ENCODE assay signal across 8 cellular contexts in the genomic region with DNA sequence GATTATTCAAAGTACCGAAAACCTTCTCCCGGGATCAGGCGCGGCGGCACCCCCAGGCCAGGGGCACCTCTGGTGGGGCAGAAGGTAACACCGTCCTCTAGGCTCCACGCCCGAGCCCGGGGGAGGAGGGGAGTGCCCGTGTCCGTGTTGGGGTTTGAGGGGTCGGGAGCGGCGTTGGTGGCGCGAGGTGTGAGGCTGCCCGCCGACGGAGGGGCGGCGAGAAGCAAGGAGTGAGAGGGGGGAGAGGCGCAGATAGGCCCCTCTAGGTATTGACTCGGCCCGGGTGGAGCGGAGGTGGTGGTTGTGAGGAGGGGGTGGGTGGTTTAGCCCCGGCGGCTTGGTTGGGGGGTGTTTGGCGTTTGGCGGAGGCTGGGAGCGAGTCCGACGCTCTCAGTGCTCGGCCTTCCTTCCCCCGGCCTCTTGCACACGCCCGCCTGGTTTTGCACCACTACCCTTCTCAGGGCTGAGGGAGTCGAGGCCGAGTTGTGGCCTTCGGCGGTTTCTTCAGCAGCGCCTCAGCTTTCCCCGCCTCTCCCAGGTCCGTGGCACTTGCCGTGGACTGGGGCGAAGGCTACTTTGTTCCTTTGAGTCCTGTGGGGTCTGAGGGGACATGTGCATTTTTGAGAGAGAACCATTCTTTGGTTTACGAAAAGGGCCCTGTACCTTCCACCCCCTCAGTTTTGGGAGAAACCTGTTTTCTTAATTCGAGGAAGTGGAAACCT. TPM values are rescaled to one million over a fixed set of nuclear protein-coding genes. Genes with fewer than 3 reads are reported as not detected.
DNase-seq lines count a peak whose midpoint lies in the region; ATAC-seq, FAIRE-seq and TF ChIP-seq lines count a peak whose summit lies in the region.

No MANE protein-coding gene starts in this region.

- H4K20me1 ChIP-seq in PC-9 (ENCODE audit: insufficient read depth) (peaks cover 41% of the 10 kb centered on the region), GM12878 (ENCODE audit: control insufficient read depth, insufficient read depth) (no peaks in the 10 kb centered on the region; the same call in none of the 2 replicates)

- H3K4me2 ChIP-seq in PC-9 (peak overlapping the region; percentile 91), GM12878 (ENCODE audit: control insufficient read depth, insufficient read depth) (peak overlapping the region; percentile 77), skeletal muscle satellite cell (ENCODE audit: low read length) (peak overlapping the region; percentile 95)

- H3F3A ChIP-seq in PC-9 (ENCODE audit: insufficient read depth, low read depth), result peaks cover 40% of the 10 kb centered on the region

- no peak for TF ChIP-seq RAD21 in GM12878 (IDR thresholded peaks at IDR 0.05; ENCODE audit: insufficient read depth, low read depth, low read length)

- peak; percentile 86 for TF ChIP-seq POLR2A in GM12878 (IDR thresholded peaks at IDR 0.05; ENCODE audit: low read depth, low read length)

- POLR2A ChIA-PET in HEK293 (lab: Yijun Ruan, JAX), result interaction anchor here (0.7 to 1.5 kb wide), 9 partner anchors 14 to 326 kb away, joined by 3 to 25 read pairs (median 3); partner anchors contain the start of gene SETD9
- POLR2A ChIA-PET in PC-9 (lab: Charles Lee; ENCODE audit: unreplicated experiment), result interaction anchor here (0.6 to 0.9 kb wide), 6 partner anchors 29 to 727 kb away, joined by 3 to 21 read pairs (median 4); no protein-coding TSS in a partner anchor
- POLR2A ChIA-PET in GM12878 (lab: Charles Lee), result interaction anchor here (0.9 to 1.8 kb wide), 6 partner anchors 8 to 266 kb away, joined by 3 to 11 read pairs (median 4); partner anchors contain the start of gene SETD9

- H3K9me3 ChIP-seq in HEK293 (ENCODE audit: control insufficient read depth, insufficient read depth, low read depth, low read length), result no peaks in the 10 kb centered on the region
- H3K9me3 ChIP-seq in PC-9 (ENCODE audit: insufficient read depth, low read depth), result no peaks in the 10 kb centered on the region
- no peaks in the 10 kb centered on the region for H3K9me3 ChIP-seq in GM12878 (replicated peaks; ENCODE audit: control insufficient read depth, insufficient read depth, low read length)
- no peaks in the 10 kb centered on the region for H3K9me3 ChIP-seq in iPS-20b (ENCODE audit: insufficient read depth, low read depth, low read length)
- no peaks in the 10 kb centered on the region for H3K9me3 ChIP-seq in skeletal muscle satellite cell (replicated peaks; ENCODE audit: low read length)

- BruUV-seq in PC-9 (replicated peaks; lab: Mats Ljungman, UMichigan) (TSS peak; percentile 34), GM12878 (replicated peaks; lab: Mats Ljungman, UMichigan) (no TSS peak)

- 1% methylated on average over 40 of the region's 47 CpGs for WGBS in GM12878 (ENCODE audit: insufficient coverage, insufficient replicate concordance, low lambda C conversion rate, missing lambda C conversion rate)

- ATAC-seq in GM12878 (peak; percentile 16), GM19463 (IDR thresholded peaks at IDR 0.05; ENCODE audit: unreplicated experiment) (no peak)

- DNase-seq in DMS 273 (lab: John Stamatoyannopoulos, UW; ENCODE audit: unreplicated experiment), result peak; percentile 83
- DNase-seq in DMS 273 treated with DMSO at 0.1 percent for 48 hours (lab: John Stamatoyannopoulos, UW), result no peak
- peak; percentile 20 to 46 for DNase-seq in PC-9
- DNase-seq in GM12878 (ENCODE audit: low read depth, low spot score), result no peak

- RAD21 ChIA-PET in GM12878 (lab: Charles Lee; ENCODE audit: unreplicated experiment), result interaction anchor here (0.7 to 1.9 kb wide), 6 partner anchors 14 to 1672 kb away, joined by 4 to 20 read pairs (median 6); partner anchors contain the start of gene SETD9

- in situ Hi-C loops in GM12878 (cut with MboI), result loop anchor here (10.0 kb wide), 1 partner anchor 1179 kb away; the partner anchor contains the start of gene IL6ST

- H3K79me2 ChIP-seq in PC-9 (ENCODE audit: low read depth) (peaks cover 54% of the 10 kb centered on the region), GM12878 (ENCODE audit: control insufficient read depth, insufficient read depth, low read length) (peaks cover 58% of the 10 kb centered on the region)

- SMC1A ChIA-PET in GM12878 (lab: Charles Lee; ENCODE audit: uncharacterized antibody, unreplicated experiment), result interaction anchor here (1.5 kb wide), 1 partner anchor 45 kb away, joined by 4 read pairs; no protein-coding TSS in a partner anchor

- H2AFZ ChIP-seq in PC-9 (peak overlapping the region; percentile 65), GM12878 (ENCODE audit: control insufficient read depth, low read depth, low read length) (peak overlapping the region; percentile 80)

- H3K9ac ChIP-seq in GM12878 (ENCODE audit: control insufficient read depth, insufficient read depth, low read length), result peak overlapping the region; percentile 99
- peak overlapping the region; percentile 99 for H3K9ac ChIP-seq in iPS-20b (ENCODE audit: low read depth, low read length)
- H3K9ac ChIP-seq in skeletal muscle satellite cell (ENCODE audit: low read depth, low read length), result peak overlapping the region; percentile 98

- TF ChIP-seq EP300 in GM12878 (IDR thresholded peaks at IDR 0.05; ENCODE audit: borderline replicate concordance in 1 of 2, control insufficient read depth in 1 of 2, low read depth in 2 of 2, low read length in 2 of 2), result no peak

- H3K27me3 ChIP-seq in PC-9 (ENCODE audit: insufficient read depth, low read depth) (no peaks in the 10 kb centered on the region), GM12878 (replicated peaks in 1 of 2; ENCODE audit: control insufficient read depth in 2 of 2, insufficient read depth in 2 of 2, low read length in 1 of 2) (no peaks in the 10 kb centered on the region), iPS-20b (ENCODE audit: insufficient read depth, low read length) (no peaks in the 10 kb centered on the region), skeletal muscle satellite cell (ENCODE audit: control insufficient read depth, insufficient read depth, low read length) (no peaks in the 10 kb centered on the region)

- no peaks in the 10 kb centered on the region for H3K9me2 ChIP-seq in PC-9 (ENCODE audit: insufficient read depth)

- H3K4me1 ChIP-seq in HEK293 (ENCODE audit: control insufficient read depth, insufficient read depth, low read length), result peaks cover 1% of the 10 kb centered on the region; the same call in 1 of the 2 replicates
- H3K4me1 ChIP-seq in PC-9 (replicated peaks; ENCODE audit: insufficient read depth), result peaks cover 40% of the 10 kb centered on the region
- no peaks in the 10 kb centered on the region for H3K4me1 ChIP-seq in GM12878 (ENCODE audit: control insufficient read depth, insufficient read depth, low read length)
- H3K4me1 ChIP-seq in iPS-20b (ENCODE audit: insufficient read depth, low read length), result peaks cover 5% of the 10 kb centered on the region; the same call in 1 of the 2 replicates
- H3K4me1 ChIP-seq in skeletal muscle satellite cell (ENCODE audit: control insufficient read depth, insufficient read depth, low read length), result peaks cover 32% of the 10 kb centered on the region

- FAIRE-seq in GM12878 (lab: Jason Lieb, UNC), result no peak

- CTCF ChIA-PET in HEK293 (lab: Yijun Ruan, JAX), result no interaction called here
- CTCF ChIA-PET in PC-9 (lab: Charles Lee), result interaction anchor here (0.6 kb wide), 2 partner anchors 44 to 264 kb away, joined by 4 to 12 read pairs; no protein-coding TSS in a partner anchor
- CTCF ChIA-PET in GM12878 (lab: Yijun Ruan, JAX), result no interaction called here

- peaks cover 3 to 28% of the 10 kb centered on the region in 2 experiments; a peak in 2 of 3 replicates for H3K36me3 ChIP-seq in HEK293 (ENCODE audit: control insufficient read depth in 2 of 2, insufficient read depth in 1 of 2, low read length in 2 of 2)
- H3K36me3 ChIP-seq in PC-9 (ENCODE audit: low read depth), result peaks cover 31% of the 10 kb centered on the region
- H3K36me3 ChIP-seq in GM12878 (ENCODE audit: control insufficient read depth in 2 of 2, insufficient read depth in 2 of 2, low read length in 1 of 2), result no peaks in the 10 kb centered on the region; a peak in 1 of 4 replicates
- H3K36me3 ChIP-seq in iPS-20b (ENCODE audit: insufficient read depth, low read depth, low read length), result peaks cover 36% of the 10 kb centered on the region
- H3K36me3 ChIP-seq in skeletal muscle satellite cell (ENCODE audit: insufficient read depth, low read length), result peaks cover 7% of the 10 kb centered on the region

- H3K27ac ChIP-seq in HEK293 (ENCODE audit: extremely low read depth, low read depth, low read length) (peak overlapping the region; percentile 100), PC-9 (peak overlapping the region; percentile 98), GM12878 (ENCODE audit: control insufficient read depth, insufficient read depth) (peak overlapping the region; percentile 99), iPS-20b (ENCODE audit: low read length) (peak overlapping the region; percentile 100)

- TF ChIP-seq CTCF in HEK293 (tag by site-specific recombination; IDR thresholded peaks at IDR 0.05) (no peak), PC-9 (conservative IDR thresholded peaks at IDR 0.05) (no peak), GM12878 (IDR thresholded peaks at IDR 0.05 in 2 of 3, conservative IDR thresholded peaks at IDR 0.05 in 1 of 3; ENCODE audit: control insufficient read depth in 2 of 3, extremely low read depth in 1 of 3, insufficient read depth in 1 of 3, low read depth in 3 of 3, low read length in 3 of 3) (no peak)

- peak overlapping the region; percentile 95 for H3K4me3 ChIP-seq in HEK293 (ENCODE audit: low read depth, low read length)
- H3K4me3 ChIP-seq in PC-9, result peak overlapping the region; percentile 76
- peak overlapping the region; percentile 87 for H3K4me3 ChIP-seq in GM12878
- peak overlapping the region; percentile 95 for H3K4me3 ChIP-seq in iPS-20b (ENCODE audit: low read length)
- peak overlapping the region; percentile 87 for H3K4me3 ChIP-seq in skeletal muscle satellite cell (ENCODE audit: low read length)

- intact Hi-C loops in PC-9 (cut with micrococcal nuclease; ENCODE audit: unreplicated experiment) (no loop called here), GM12878 (cut with micrococcal nuclease; ENCODE audit: unreplicated experiment) (no loop called here)

RNA-seq across cellular contexts. Expression of gene GPBP1, which starts 0.4 kb away (rescaled TPM):
- total RNA-seq in PC-9 (2021), result 62.4 and 75.0 TPM in 2 replicates
- 245 and 259 TPM in 2 replicates for total RNA-seq in GM12878 (2013; cell fraction: nucleolus; rRNA removed)
- 47.0 and 61.9 TPM in 2 replicates for total RNA-seq in GM12878 (2014; rRNA removed)
- 79.3 and 80.8 TPM in 2 replicates for total RNA-seq in GM12878 (2014; rRNA removed; fragmentation: Illumina TruSeq; extraction: Trizol)
- total RNA-seq in GM12878 (2021), result 52.3 and 52.7 TPM in 2 replicates
- 26.9 TPM for polyA plus RNA-seq in GM12878 (2011; ENCODE audit: low read depth)
- 96.2 and 163 TPM in 2 replicates for polyA plus RNA-seq in GM12878 (2011; rRNA removed)
- 21.1 and 24.1 TPM in 2 replicates for polyA plus RNA-seq in GM12878 (2011; cell fraction: cytosol; rRNA removed)
- 47.4 and 47.9 TPM in 2 replicates for polyA plus RNA-seq in GM12878 (2011; cell fraction: nucleus; rRNA removed)
- polyA plus RNA-seq in GM12878 (2012), result 44.8 and 50.5 TPM in 2 replicates
- 64.6 and 82.2 TPM in 2 replicates for polyA plus RNA-seq in GM12878 (2014; fragmentation: Illumina TruSeq; extraction: Trizol)
- 10 to 100 TPM; 27.0 to 32.5 TPM for polyA plus RNA-seq in GM12878 (2014; fragmentation: Nextera tagmentation; extraction: Ambion mirVana)
- polyA plus RNA-seq in GM12878 (2014; rRNA removed), result 35.2 and 41.9 TPM in 2 replicates
- polyA plus RNA-seq in GM12878 (2016; fragmentation: Nextera tagmentation; extraction: Ambion mirVana), result 10 to 100 TPM; 58.4 to 65.8 TPM
- polyA minus RNA-seq in GM12878 (2011; rRNA and poly(A)+ RNA removed), result 36.5 and 47.3 TPM in 2 replicates
- polyA minus RNA-seq in GM12878 (2011; cell fraction: cytosol; rRNA and poly(A)+ RNA removed), result 23.4 and 33.1 TPM in 2 replicates
- polyA minus RNA-seq in GM12878 (2011; cell fraction: nucleus; rRNA and poly(A)+ RNA removed), result 27.8 and 40.3 TPM in 2 replicates
- 38.2 and 39.3 TPM in 2 replicates for total RNA-seq in skeletal muscle satellite cell (2012; rRNA removed)

Comparison
In these comparisons a context has a peak if more than half of its experiments do, and no peak if none do; other contexts are left out.
1. DNase-seq: peak in DMS 273 (single experiment) and PC-9 (2 of 2); none in DMS 273 treated with DMSO at 0.1 percent for 48 hours (single experiment) and GM12878 (single experiment).
2. Peak in every context shown above with its lines, with median percentiles within 50 percentile points of each other: H3K27ac ChIP-seq, H3K4me3 ChIP-seq, H3K4me2 ChIP-seq and H3K9ac ChIP-seq.